ENCODE assay signal across 21 cellular contexts in the genomic region with DNA sequence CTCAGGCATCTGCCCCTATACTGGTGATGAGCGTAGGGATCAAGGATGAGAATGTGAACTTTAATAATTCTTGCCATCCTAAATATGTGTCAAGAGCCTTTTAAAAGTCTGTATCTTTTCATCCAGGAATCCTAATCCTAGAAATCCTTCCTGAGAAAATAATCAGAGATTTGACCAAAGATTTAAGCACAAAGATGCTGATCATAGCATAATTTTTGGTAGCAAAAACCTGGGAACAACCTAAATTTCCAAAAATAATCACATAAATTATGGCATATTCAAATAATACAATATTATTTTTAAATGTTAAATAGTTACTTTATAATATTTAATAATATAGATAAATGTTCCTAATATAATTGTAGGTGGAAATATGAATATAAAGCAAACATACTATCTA.
DNase-seq lines count a peak whose midpoint lies in the region; ATAC-seq, FAIRE-seq and TF ChIP-seq lines count a peak whose summit lies in the region.
"Had no signal": no experiment of that assay in that cellular context is flagged by ENCODE, and none has a peak within 500 bp of the region (broad histone marks: within the 10 kb centered on the region; RNA-seq: fewer than 3 reads in every experiment).

No MANE protein-coding gene starts in this region.

- TF ChIP-seq CTCF in WTC11 (IDR thresholded peaks at IDR 0.05) (no peak), pancreas (IDR thresholded peaks at IDR 0.05) (no peak)

- ATAC-seq in WTC11 (no peak), pancreas (no peak), HG02759 (IDR thresholded peaks at IDR 0.05; ENCODE audit: unreplicated experiment) (no peak), HG03354 (IDR thresholded peaks at IDR 0.05; ENCODE audit: poor library complexity, severe bottlenecking, unreplicated experiment) (no peak)
- ATAC-seq: CD8-positive, alpha-beta T cell had no signal

- peaks cover 10% of the 10 kb centered on the region for H3K9me3 Mint-ChIP-seq in WTC11

- POLR2A ChIA-PET in WTC11 (lab: Charles Lee) = no interaction called here

- H3K27me3 Mint-ChIP-seq in WTC11 (ENCODE audit: low read depth) = no peaks in the 10 kb centered on the region
- H3K27me3 Mint-ChIP-seq: B cell; CD4-positive, CD25-positive, alpha-beta regulatory T cell had no signal

- DNase-seq in GM12891 (ENCODE audit: insufficient read length, low spot score) = no peak
- DNase-seq in WTC11 (ENCODE audit: low spot score) = no peak
- DNase-seq in pancreas = no peak
- DNase-seq in effector memory CD4-positive, alpha-beta T cell = no peak
- DNase-seq: 8988T; Caco-2; CD4-positive, CD25-positive, alpha-beta regulatory T cell; CD8-positive, alpha-beta T cell; DMS153; DND-41; GM23248; H7; HCEC 1CT had no signal

- peaks cover 8% of the 10 kb centered on the region for H3K36me3 Mint-ChIP-seq in WTC11

- H3K9me3 ChIP-seq in pancreas = no peaks in the 10 kb centered on the region
- H3K9me3 ChIP-seq in effector memory CD4-positive, alpha-beta T cell (ENCODE audit: control insufficient read depth, low read length) = no peaks in the 10 kb centered on the region
- H3K9me3 ChIP-seq: Caco-2 had no signal

- H3K36me3 ChIP-seq in pancreas = no peaks in the 10 kb centered on the region
- H3K36me3 ChIP-seq in effector memory CD4-positive, alpha-beta T cell (ENCODE audit: control insufficient read depth, insufficient read depth, low read length) = no peaks in the 10 kb centered on the region

- no peak overlapping the region for H3K4me3 ChIP-seq in pancreas
- no peak overlapping the region for H3K4me3 ChIP-seq in effector memory CD4-positive, alpha-beta T cell (ENCODE audit: insufficient read depth, low read depth, low read length, poor library complexity, severe bottlenecking)
- H3K4me3 ChIP-seq: BLaER1, GM23248 had no signal

- 95 to 100% methylated on average over 1 of the region's 1 CpG for WGBS in pancreas, 2 donors

- no peak overlapping the region for H3K27ac Mint-ChIP-seq in WTC11
- H3K27ac Mint-ChIP-seq: B cell; CD4-positive, CD25-positive, alpha-beta regulatory T cell; CD8-positive, alpha-beta T cell had no signal

- peaks cover 0 to 5% (median 0%) of the 10 kb centered on the region in 3 donors for H3K4me1 ChIP-seq in pancreas
- H3K4me1 ChIP-seq in effector memory CD4-positive, alpha-beta T cell (ENCODE audit: control insufficient read depth, insufficient read depth, low read length, poor library complexity, severe bottlenecking) = no peaks in the 10 kb centered on the region
- H3K4me1 ChIP-seq: BLaER1, Caco-2 had no signal

- intact Hi-C loops in pancreas (cut with DNase I) = no loop called here

- H3K4me1 Mint-ChIP-seq in WTC11 = peaks cover 12% of the 10 kb centered on the region
- H3K4me1 Mint-ChIP-seq: B cell had no signal

- no peak overlapping the region for H3K4me3 Mint-ChIP-seq in WTC11
- H3K4me3 Mint-ChIP-seq: B cell; CD4-positive, CD25-positive, alpha-beta regulatory T cell; CD8-positive, alpha-beta T cell had no signal

- TF ChIP-seq POLR2A in GM12891 (IDR thresholded peaks at IDR 0.05; ENCODE audit: low read depth, low read length) = no peak

- CTCF ChIA-PET in WTC11 (lab: Charles Lee) = no interaction called here

- H3K27ac ChIP-seq in pancreas = no peak overlapping the region
- no peak overlapping the region for H3K27ac ChIP-seq in effector memory CD4-positive, alpha-beta T cell (ENCODE audit: insufficient read depth, low read length, poor library complexity, severe bottlenecking)
- H3K27ac ChIP-seq: BLaER1, C4-2B, GM23248 had no signal

- FAIRE-seq in A204.1 (lab: Jason Lieb, UNC) (peak; percentile 63), GM12891 (lab: Jason Lieb, UNC) (peak; percentile 40), pancreas (lab: Jason Lieb, UNC) (peak; percentile 5)
- FAIRE-seq: G401.6, H1 had no signal

- no peaks in the 10 kb centered on the region for H3K27me3 ChIP-seq in pancreas
- H3K27me3 ChIP-seq in effector memory CD4-positive, alpha-beta T cell (replicated peaks; ENCODE audit: control insufficient read depth, insufficient read depth, low read length, poor library complexity, severe bottlenecking) = no peaks in the 10 kb centered on the region
- H3K27me3 ChIP-seq: BLaER1 had no signal

TF ChIP-seq in GM12891, 5 proteins besides CTCF, POLR2A, EP300 and RAD21:
- no peak for TF ChIP-seq POLR2AphosphoS5 (IDR thresholded peaks at IDR 0.05; ENCODE audit: low read depth, low read length)
- TF ChIP-seq PAX5 (IDR thresholded peaks at IDR 0.05; ENCODE audit: insufficient read depth, low read length, severe bottlenecking) = no peak
- TF ChIP-seq POU2F2 (IDR thresholded peaks at IDR 0.05; ENCODE audit: low read depth, low read length) = no peak
- TF ChIP-seq TAF1 (IDR thresholded peaks at IDR 0.05; ENCODE audit: low read depth, low read length) = no peak

TF ChIP-seq in WTC11, 78 proteins besides CTCF, POLR2A, EP300 and RAD21:
- TF ChIP-seq, protein P1, sequence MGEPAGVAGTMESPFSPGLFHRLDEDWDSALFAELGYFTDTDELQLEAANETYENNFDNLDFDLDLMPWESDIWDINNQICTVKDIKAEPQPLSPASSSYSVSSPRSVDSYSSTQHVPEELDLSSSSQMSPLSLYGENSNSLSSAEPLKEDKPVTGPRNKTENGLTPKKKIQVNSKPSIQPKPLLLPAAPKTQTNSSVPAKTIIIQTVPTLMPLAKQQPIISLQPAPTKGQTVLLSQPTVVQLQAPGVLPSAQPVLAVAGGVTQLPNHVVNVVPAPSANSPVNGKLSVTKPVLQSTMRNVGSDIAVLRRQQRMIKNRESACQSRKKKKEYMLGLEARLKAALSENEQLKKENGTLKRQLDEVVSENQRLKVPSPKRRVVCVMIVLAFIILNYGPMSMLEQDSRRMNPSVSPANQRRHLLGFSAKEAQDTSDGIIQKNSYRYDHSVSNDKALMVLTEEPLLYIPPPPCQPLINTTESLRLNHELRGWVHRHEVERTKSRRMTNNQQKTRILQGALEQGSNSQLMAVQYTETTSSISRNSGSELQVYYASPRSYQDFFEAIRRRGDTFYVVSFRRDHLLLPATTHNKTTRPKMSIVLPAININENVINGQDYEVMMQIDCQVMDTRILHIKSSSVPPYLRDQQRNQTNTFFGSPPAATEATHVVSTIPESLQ (CRISPR knock-in tag; IDR thresholded peaks at IDR 0.05) = no peak
- TF ChIP-seq NFATC4 (CRISPR knock-in tag; IDR thresholded peaks at IDR 0.05) = no peak
- peak; percentile 73; the same call in 1 of the 2 replicates for TF ChIP-seq HMGA2 (CRISPR knock-in tag; IDR thresholded peaks at IDR 0.05)
- TF ChIP-seq, protein P2, sequence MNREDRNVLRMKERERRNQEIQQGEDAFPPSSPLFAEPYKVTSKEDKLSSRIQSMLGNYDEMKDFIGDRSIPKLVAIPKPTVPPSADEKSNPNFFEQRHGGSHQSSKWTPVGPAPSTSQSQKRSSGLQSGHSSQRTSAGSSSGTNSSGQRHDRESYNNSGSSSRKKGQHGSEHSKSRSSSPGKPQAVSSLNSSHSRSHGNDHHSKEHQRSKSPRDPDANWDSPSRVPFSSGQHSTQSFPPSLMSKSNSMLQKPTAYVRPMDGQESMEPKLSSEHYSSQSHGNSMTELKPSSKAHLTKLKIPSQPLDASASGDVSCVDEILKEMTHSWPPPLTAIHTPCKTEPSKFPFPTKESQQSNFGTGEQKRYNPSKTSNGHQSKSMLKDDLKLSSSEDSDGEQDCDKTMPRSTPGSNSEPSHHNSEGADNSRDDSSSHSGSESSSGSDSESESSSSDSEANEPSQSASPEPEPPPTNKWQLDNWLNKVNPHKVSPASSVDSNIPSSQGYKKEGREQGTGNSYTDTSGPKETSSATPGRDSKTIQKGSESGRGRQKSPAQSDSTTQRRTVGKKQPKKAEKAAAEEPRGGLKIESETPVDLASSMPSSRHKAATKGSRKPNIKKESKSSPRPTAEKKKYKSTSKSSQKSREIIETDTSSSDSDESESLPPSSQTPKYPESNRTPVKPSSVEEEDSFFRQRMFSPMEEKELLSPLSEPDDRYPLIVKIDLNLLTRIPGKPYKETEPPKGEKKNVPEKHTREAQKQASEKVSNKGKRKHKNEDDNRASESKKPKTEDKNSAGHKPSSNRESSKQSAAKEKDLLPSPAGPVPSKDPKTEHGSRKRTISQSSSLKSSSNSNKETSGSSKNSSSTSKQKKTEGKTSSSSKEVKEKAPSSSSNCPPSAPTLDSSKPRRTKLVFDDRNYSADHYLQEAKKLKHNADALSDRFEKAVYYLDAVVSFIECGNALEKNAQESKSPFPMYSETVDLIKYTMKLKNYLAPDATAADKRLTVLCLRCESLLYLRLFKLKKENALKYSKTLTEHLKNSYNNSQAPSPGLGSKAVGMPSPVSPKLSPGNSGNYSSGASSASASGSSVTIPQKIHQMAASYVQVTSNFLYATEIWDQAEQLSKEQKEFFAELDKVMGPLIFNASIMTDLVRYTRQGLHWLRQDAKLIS (CRISPR knock-in tag; IDR thresholded peaks at IDR 0.05; ENCODE audit: borderline replicate concordance) = no peak
- TF ChIP-seq, protein P3, sequence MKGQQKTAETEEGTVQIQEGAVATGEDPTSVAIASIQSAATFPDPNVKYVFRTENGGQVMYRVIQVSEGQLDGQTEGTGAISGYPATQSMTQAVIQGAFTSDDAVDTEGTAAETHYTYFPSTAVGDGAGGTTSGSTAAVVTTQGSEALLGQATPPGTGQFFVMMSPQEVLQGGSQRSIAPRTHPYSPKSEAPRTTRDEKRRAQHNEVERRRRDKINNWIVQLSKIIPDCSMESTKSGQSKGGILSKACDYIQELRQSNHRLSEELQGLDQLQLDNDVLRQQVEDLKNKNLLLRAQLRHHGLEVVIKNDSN (CRISPR knock-in tag; IDR thresholded peaks at IDR 0.05) = no peak
TF ChIP-seq in WTC11: peak in this region for 1.
